Comparison of ENCODE assay signal across 13 cellular contexts in genomic region chr20:2687514-2687913, GRCh38. TPM values are rescaled to one million over a fixed set of nuclear protein-coding genes. Genes with fewer than 3 reads are reported as not detected.
DNase-seq lines count a peak whose midpoint lies in the region; ATAC-seq, FAIRE-seq and TF ChIP-seq lines count a peak whose summit lies in the region.
"Had no signal": no experiment of that assay in that cellular context is flagged by ENCODE, and none has a peak within 500 bp of the region (broad histone marks: within the 10 kb centered on the region; RNA-seq: fewer than 3 reads in every experiment).

No MANE protein-coding gene starts in this region.

- intact Hi-C loops in activated CD8-positive, alpha-beta T cell treated with anti-CD3 and anti-CD28 coated beads for 36 hours (cut with micrococcal nuclease), result loop anchor here (10.0 kb wide), 1 partner anchor 167 kb away; no protein-coding TSS in a partner anchor
- intact Hi-C loops in K562 (cut with micrococcal nuclease), result loop anchor here (5.0 kb wide), 1 partner anchor 165 kb away; no protein-coding TSS in a partner anchor

- peaks cover 35% of the 10 kb centered on the region for H3K4me1 Mint-ChIP-seq in activated CD8-positive, alpha-beta T cell treated with anti-CD3 and anti-CD28 coated beads, Interleukin-2, amount 10 ng/mL, durations not matched to agents 7 days and 5 days (ENCODE audit: low read depth)
- H3K4me1 Mint-ChIP-seq in activated CD8-positive, alpha-beta T cell treated with anti-CD3 and anti-CD28 coated beads for 36 hours (ENCODE audit: low read depth), result peaks cover 22% of the 10 kb centered on the region

- peaks cover 3% of the 10 kb centered on the region for H3K36me3 Mint-ChIP-seq in activated CD8-positive, alpha-beta T cell treated with anti-CD3 and anti-CD28 coated beads, Interleukin-2, amount 10 ng/mL, durations not matched to agents 7 days and 5 days (ENCODE audit: low read depth)
- no peaks in the 10 kb centered on the region for H3K36me3 Mint-ChIP-seq in activated CD8-positive, alpha-beta T cell treated with anti-CD3 and anti-CD28 coated beads for 36 hours (ENCODE audit: low read depth)
- H3K36me3 Mint-ChIP-seq: CD4-positive, CD25-positive, alpha-beta regulatory T cell had no signal

- H3K27ac ChIP-seq in K562 (ENCODE audit: extremely low read depth, low read depth, low read length) (no peak overlapping the region), osteoblast (ENCODE audit: low read depth, low read length) (no peak overlapping the region)
- H3K27ac ChIP-seq: ascending aorta, neutrophil, thoracic aorta had no signal

- TF ChIP-seq CTCF in activated CD8-positive, alpha-beta T cell treated with anti-CD3 and anti-CD28 coated beads for 36 hours (IDR thresholded peaks at IDR 0.05), result no peak
- TF ChIP-seq CTCF in K562 (IDR thresholded peaks at IDR 0.05 in 2 of 3, conservative IDR thresholded peaks at IDR 0.05 in 1 of 3; ENCODE audit: insufficient read depth in 2 of 3, low read depth in 1 of 3, low read length in 3 of 3) (no peak), osteoblast (IDR thresholded peaks at IDR 0.05; ENCODE audit: extremely low read depth, low read depth, low read length) (no peak)

- DNase-seq in activated CD8-positive, alpha-beta T cell treated with anti-CD3 and anti-CD28 coated beads, Interleukin-2, amount 10 ng/mL, durations not matched to agents 7 days and 5 days, result no peak
- no peak for DNase-seq in activated CD8-positive, alpha-beta T cell treated with anti-CD3 and anti-CD28 coated beads for 36 hours
- DNase-seq in HEK293T (ENCODE audit: extremely low spot score) (no peak), K562 (ENCODE audit: extremely low read depth in 1 of 4, low spot score in 3 of 4) (no peak), osteoblast (ENCODE audit: insufficient read length, low spot score, missing footprints) (no peak), islet precursor cell (no peak)

- no peaks in the 10 kb centered on the region for H3K9me3 Mint-ChIP-seq in activated CD8-positive, alpha-beta T cell treated with anti-CD3 and anti-CD28 coated beads, Interleukin-2, amount 10 ng/mL, durations not matched to agents 7 days and 5 days (ENCODE audit: insufficient read depth)
- peaks cover 2% of the 10 kb centered on the region for H3K9me3 Mint-ChIP-seq in activated CD8-positive, alpha-beta T cell treated with anti-CD3 and anti-CD28 coated beads for 36 hours
- H3K9me3 Mint-ChIP-seq: CD4-positive, CD25-positive, alpha-beta regulatory T cell; WTC11 had no signal

- no peak for FAIRE-seq in K562 (lab: Jason Lieb, UNC)

- POLR2A ChIA-PET in activated CD8-positive, alpha-beta T cell treated with anti-CD3 and anti-CD28 coated beads, Interleukin-2, amount 10 ng/mL, durations not matched to agents 7 days and 5 days (lab: Charles Lee), result interaction anchor here (1.2 to 1.9 kb wide), 2 partner anchors 54 to 153 kb away, joined by 5 to 9 read pairs; partner anchors contain the start of genes PCED1A and VPS16
- POLR2A ChIA-PET in activated CD8-positive, alpha-beta T cell treated with anti-CD3 and anti-CD28 coated beads for 36 hours (lab: Charles Lee), result interaction anchor here (1.0 to 1.5 kb wide), 5 partner anchors 34 to 186 kb away, joined by 3 to 6 read pairs (median 5); partner anchors contain the start of genes NOP56 and PTPRA
- POLR2A ChIA-PET in HEK293T (lab: Yijun Ruan, JAX) (interaction anchor here (1.6 kb wide), 1 partner anchor 35 kb away, joined by 6 read pairs; the partner anchor contains the start of gene NOP56), K562 (lab: Yijun Ruan, JAX) (no interaction called here)

- no peaks in the 10 kb centered on the region for H4K20me1 ChIP-seq in K562 (replicated peaks; ENCODE audit: control insufficient read depth, insufficient read depth, low read length)
- H4K20me1 ChIP-seq in osteoblast (ENCODE audit: insufficient read depth, low read length), result no peaks in the 10 kb centered on the region

- H3K4me3 ChIP-seq in K562, result no peak overlapping the region
- H3K4me3 ChIP-seq in osteoblast (ENCODE audit: insufficient read depth, low read length), result no peak overlapping the region
- H3K4me3 ChIP-seq: ascending aorta, thoracic aorta had no signal

- no peak for ATAC-seq in activated CD8-positive, alpha-beta T cell treated with anti-CD3 and anti-CD28 coated beads, Interleukin-2, amount 10 ng/mL, durations not matched to agents 7 days and 5 days
- ATAC-seq in activated CD8-positive, alpha-beta T cell treated with anti-CD3 and anti-CD28 coated beads for 36 hours, result no peak
- ATAC-seq in K562 (no peak), HG03432 (IDR thresholded peaks at IDR 0.05; ENCODE audit: unreplicated experiment) (no peak), GM21717 (IDR thresholded peaks at IDR 0.05; ENCODE audit: unreplicated experiment) (no peak)

- in situ Hi-C loops in K562 (cut with MboI), result loop anchor here (5.0 kb wide), 1 partner anchor 165 kb away; no protein-coding TSS in a partner anchor

- WGBS in K562 (ENCODE audit: insufficient coverage, low coverage, missing lambda C conversion rate), result 20% methylated on average over 6 of the region's 6 CpGs

- H3K4me1 ChIP-seq in K562 (replicated peaks in 1 of 2; ENCODE audit: control insufficient read depth in 2 of 2, insufficient read depth in 2 of 2, low read length in 2 of 2), result peaks cover 0 to 6% of the 10 kb centered on the region in 2 experiments; a peak in 3 of 5 replicates
- H3K4me1 ChIP-seq in osteoblast (ENCODE audit: insufficient read depth, low read length), result no peaks in the 10 kb centered on the region
- H3K4me1 ChIP-seq: ascending aorta had no signal

- peaks cover 40% of the 10 kb centered on the region for H3K27me3 Mint-ChIP-seq in activated CD8-positive, alpha-beta T cell treated with anti-CD3 and anti-CD28 coated beads, Interleukin-2, amount 10 ng/mL, durations not matched to agents 7 days and 5 days (ENCODE audit: low read depth)
- peaks cover 35% of the 10 kb centered on the region for H3K27me3 Mint-ChIP-seq in activated CD8-positive, alpha-beta T cell treated with anti-CD3 and anti-CD28 coated beads for 36 hours

- peak overlapping the region; percentile 46 for H3K4me3 Mint-ChIP-seq in activated CD8-positive, alpha-beta T cell treated with anti-CD3 and anti-CD28 coated beads, Interleukin-2, amount 10 ng/mL, durations not matched to agents 7 days and 5 days
- H3K4me3 Mint-ChIP-seq in activated CD8-positive, alpha-beta T cell treated with anti-CD3 and anti-CD28 coated beads for 36 hours, result no peak overlapping the region

- H3K36me3 ChIP-seq in K562 (ENCODE audit: control insufficient read depth, insufficient read depth, low read length) (no peaks in the 10 kb centered on the region), osteoblast (ENCODE audit: insufficient read depth, low read length) (no peaks in the 10 kb centered on the region)
- H3K36me3 ChIP-seq: ascending aorta, neutrophil, thoracic aorta had no signal

- no peak for TF ChIP-seq EP300 in K562 (IDR thresholded peaks at IDR 0.05; ENCODE audit: low read length)

- no peak for TF ChIP-seq RAD21 in K562 (CRISPR knock-in tag; conservative IDR thresholded peaks at IDR 0.05 in 1 of 2, IDR thresholded peaks at IDR 0.05 in 1 of 2)

- TF ChIP-seq POLR2A in K562 (conservative IDR thresholded peaks at IDR 0.05), result no peak

- H3K9ac ChIP-seq in K562 (ENCODE audit: insufficient read depth in 1 of 2, low read depth in 2 of 2, low read length in 2 of 2), result no peak overlapping the region

- H3K9me3 ChIP-seq in K562 (replicated peaks; ENCODE audit: control insufficient read depth, insufficient read depth, low read depth, low read length), result no peaks in the 10 kb centered on the region
- no peaks in the 10 kb centered on the region for H3K9me3 ChIP-seq in osteoblast (ENCODE audit: low read depth, low read length)
- H3K9me3 ChIP-seq: ascending aorta, neutrophil, thoracic aorta had no signal

- H3K9me1 ChIP-seq in K562 (ENCODE audit: control insufficient read depth, insufficient read depth, low read length), result no peaks in the 10 kb centered on the region

- CTCF ChIA-PET in activated CD8-positive, alpha-beta T cell treated with anti-CD3 and anti-CD28 coated beads, Interleukin-2, amount 10 ng/mL, durations not matched to agents 7 days and 5 days (lab: Charles Lee), result interaction anchor here (0.7 to 7.0 kb wide), 19 partner anchors 9 to 327 kb away, joined by 3 to 140 read pairs (median 4); partner anchors contain the start of gene NOP56
- CTCF ChIA-PET in activated CD8-positive, alpha-beta T cell treated with anti-CD3 and anti-CD28 coated beads for 36 hours (lab: Charles Lee), result interaction anchor here (0.8 to 9.7 kb wide), 20 partner anchors 11 to 296 kb away, joined by 3 to 110 read pairs (median 6); no protein-coding TSS in a partner anchor
- CTCF ChIA-PET in HEK293T (lab: Yijun Ruan, JAX) (interaction anchor here (0.6 to 1.8 kb wide), 6 partner anchors 13 to 492 kb away, joined by 3 to 6 read pairs (median 4); no protein-coding TSS in a partner anchor), K562 (lab: Yijun Ruan, JAX; ENCODE audit: low intra/inter-chr PET ratio) (interaction anchor here (1.2 kb wide), 1 partner anchor 55 kb away, joined by 4 read pairs; no protein-coding TSS in a partner anchor)

- H3K4me2 ChIP-seq in K562 (ENCODE audit: insufficient read depth, low read length) (no peak overlapping the region; the same call in 1 of the 2 replicates), osteoblast (ENCODE audit: insufficient read depth, low read length) (peak overlapping the region; percentile 20)

- H3K27me3 ChIP-seq in K562 (ENCODE audit: control insufficient read depth in 2 of 2, insufficient read depth in 2 of 2, low read length in 2 of 2), result peaks cover 6 to 28% of the 10 kb centered on the region in 2 experiments; a peak in 4 of 5 replicates
- peaks cover 38% of the 10 kb centered on the region for H3K27me3 ChIP-seq in osteoblast (ENCODE audit: insufficient read depth, low read length)
- H3K27me3 ChIP-seq: ascending aorta had no signal

- H3K27ac Mint-ChIP-seq in activated CD8-positive, alpha-beta T cell treated with anti-CD3 and anti-CD28 coated beads, Interleukin-2, amount 10 ng/mL, durations not matched to agents 7 days and 5 days, result no peak overlapping the region
- H3K27ac Mint-ChIP-seq in activated CD8-positive, alpha-beta T cell treated with anti-CD3 and anti-CD28 coated beads for 36 hours, result no peak overlapping the region
- H3K27ac Mint-ChIP-seq: WTC11 had no signal

- H3K79me2 ChIP-seq in K562 (ENCODE audit: control insufficient read depth, insufficient read depth, low read length) (no peaks in the 10 kb centered on the region), osteoblast (ENCODE audit: insufficient read depth, low read length) (no peaks in the 10 kb centered on the region)

- H2AFZ ChIP-seq in K562 (ENCODE audit: low read depth, low read length) (peak overlapping the region; percentile 85), osteoblast (ENCODE audit: low read length) (peak overlapping the region; percentile 53)

- BruUV-seq in K562 (replicated peaks; lab: Mats Ljungman, UMichigan), result no TSS peak

RNA-seq across cellular contexts. Expression of gene EBF4, which starts 5.1 kb away (rescaled TPM):
- total RNA-seq in activated CD8-positive, alpha-beta T cell treated with anti-CD3 and anti-CD28 coated beads, Interleukin-2, amount 10 ng/mL, durations not matched to agents 7 days and 5 days, result not detected
- 1 to 10 TPM; 1.1 to 1.2 TPM for total RNA-seq in activated CD8-positive, alpha-beta T cell treated with anti-CD3 and anti-CD28 coated beads for 36 hours
- total RNA-seq in K562 (2011; cell fraction: chromatin; rRNA removed; ENCODE audit: low replicate concordance), result 0.25 and 0.62 TPM in 2 replicates
- total RNA-seq in K562 (2011; cell fraction: nucleolus; rRNA removed), result 0.17 and 0.39 TPM in 2 replicates
- total RNA-seq in K562 (2011; cell fraction: nucleoplasm; rRNA removed), result not detected in 2 replicates
- total RNA-seq in K562 (2014; rRNA removed) (0.09 TPM in 1 of 2 replicates, not detected in the other), K562 (2014; rRNA removed; fragmentation: Illumina TruSeq; extraction: Trizol) (not detected in 2 replicates), K562 (2015; rRNA removed; fragmentation: Illumina TruSeq; extraction: Trizol) (not detected in 2 replicates), K562 (2021) (not detected in 2 replicates), osteoblast (under 0.01 and 0.29 TPM in 2 replicates)
- polyA plus RNA-seq in K562 (2011; rRNA removed) (0.04 TPM in 1 of 2 replicates, not detected in the other), K562 (2014; fragmentation: Illumina TruSeq; extraction: Trizol) (not detected in 2 replicates), K562 (2014; fragmentation: Nextera tagmentation; extraction: Ambion mirVana) (not detected), K562 (2014; rRNA removed) (not detected in 2 replicates)
- polyA plus RNA-seq in K562 (2011; cell fraction: cytosol; rRNA removed), result 0.03 and 0.16 TPM in 2 replicates
- 0.21 and 0.34 TPM in 2 replicates for polyA plus RNA-seq in K562 (2011; cell fraction: nucleus; rRNA removed)
- polyA plus RNA-seq in K562 (2012), result 0.32 TPM in 1 of 2 replicates, not detected in the other
- not detected in 2 replicates for polyA minus RNA-seq in K562 (2011; rRNA and poly(A)+ RNA removed)
- not detected in 2 replicates for polyA minus RNA-seq in K562 (2011; cell fraction: cytosol; rRNA and poly(A)+ RNA removed)
- polyA minus RNA-seq in K562 (2011; cell fraction: nucleus; rRNA and poly(A)+ RNA removed), result 0.22 TPM in 1 of 2 replicates, not detected in the other

RNA-seq across cellular contexts. Expression of gene IDH3B, which starts 23.5 kb away (rescaled TPM):
- total RNA-seq in activated CD8-positive, alpha-beta T cell treated with anti-CD3 and anti-CD28 coated beads, Interleukin-2, amount 10 ng/mL, durations not matched to agents 7 days and 5 days, result 100 to 1,000 TPM in 1 of 2 experiments, 10 to 100 TPM in 1; 99.6 to 100 TPM
- total RNA-seq in activated CD8-positive, alpha-beta T cell treated with anti-CD3 and anti-CD28 coated beads for 36 hours, result 100 to 1,000 TPM; 109 to 114 TPM
- total RNA-seq in K562 (2011; cell fraction: chromatin; rRNA removed; ENCODE audit: low replicate concordance), result 210 and 456 TPM in 2 replicates
- total RNA-seq in K562 (2011; cell fraction: nucleolus; rRNA removed), result 264 and 268 TPM in 2 replicates
- total RNA-seq in K562 (2011; cell fraction: nucleoplasm; rRNA removed), result 232 and 256 TPM in 2 replicates
- total RNA-seq in K562 (2014; rRNA removed), result 168 and 199 TPM in 2 replicates
- 122 and 130 TPM in 2 replicates for total RNA-seq in K562 (2014; rRNA removed; fragmentation: Illumina TruSeq; extraction: Trizol)
- 130 and 133 TPM in 2 replicates for total RNA-seq in K562 (2015; rRNA removed; fragmentation: Illumina TruSeq; extraction: Trizol)
- 148 and 157 TPM in 2 replicates for total RNA-seq in K562 (2021)
- 224 and 343 TPM in 2 replicates for polyA plus RNA-seq in K562 (2011; rRNA removed)
- 241 and 417 TPM in 2 replicates for polyA plus RNA-seq in K562 (2011; cell fraction: cytosol; rRNA removed)
- polyA plus RNA-seq in K562 (2011; cell fraction: nucleus; rRNA removed), result 535 and 1,075 TPM in 2 replicates
- polyA plus RNA-seq in K562 (2012), result 97.1 and 153 TPM in 2 replicates
- 151 and 155 TPM in 2 replicates for polyA plus RNA-seq in K562 (2014; fragmentation: Illumina TruSeq; extraction: Trizol)
- polyA plus RNA-seq in K562 (2014; fragmentation: Nextera tagmentation; extraction: Ambion mirVana), result 10 to 100 TPM; 91.7 to 92.3 TPM
- 196 and 222 TPM in 2 replicates for polyA plus RNA-seq in K562 (2014; rRNA removed)
- 242 and 358 TPM in 2 replicates for polyA minus RNA-seq in K562 (2011; rRNA and poly(A)+ RNA removed)
- polyA minus RNA-seq in K562 (2011; cell fraction: cytosol; rRNA and poly(A)+ RNA removed), result 91.2 and 115 TPM in 2 replicates
- 85.5 and 190 TPM in 2 replicates for polyA minus RNA-seq in K562 (2011; cell fraction: nucleus; rRNA and poly(A)+ RNA removed)
- 67.5 and 71.7 TPM in 2 replicates for total RNA-seq in osteoblast

RNA-seq across cellular contexts. Expression of gene NOP56, which starts 35.1 kb away (rescaled TPM):
- total RNA-seq in activated CD8-positive, alpha-beta T cell treated with anti-CD3 and anti-CD28 coated beads, Interleukin-2, amount 10 ng/mL, durations not matched to agents 7 days and 5 days, result 100 to 1,000 TPM; 441 to 450 TPM
- 100 to 1,000 TPM; 587 to 596 TPM for total RNA-seq in activated CD8-positive, alpha-beta T cell treated with anti-CD3 and anti-CD28 coated beads for 36 hours
- 996 and 1,662 TPM in 2 replicates for total RNA-seq in K562 (2011; cell fraction: chromatin; rRNA removed; ENCODE audit: low replicate concordance)
- total RNA-seq in K562 (2011; cell fraction: nucleolus; rRNA removed), result 1,111 and 1,184 TPM in 2 replicates
- 825 and 908 TPM in 2 replicates for total RNA-seq in K562 (2011; cell fraction: nucleoplasm; rRNA removed)
- 528 and 570 TPM in 2 replicates for total RNA-seq in K562 (2014; rRNA removed)
- 581 and 590 TPM in 2 replicates for total RNA-seq in K562 (2014; rRNA removed; fragmentation: Illumina TruSeq; extraction: Trizol)
- 631 and 697 TPM in 2 replicates for total RNA-seq in K562 (2015; rRNA removed; fragmentation: Illumina TruSeq; extraction: Trizol)
- 393 and 397 TPM in 2 replicates for total RNA-seq in K562 (2021)
- 376 and 404 TPM in 2 replicates for polyA plus RNA-seq in K562 (2011; rRNA removed)
- 226 and 291 TPM in 2 replicates for polyA plus RNA-seq in K562 (2011; cell fraction: cytosol; rRNA removed)
- polyA plus RNA-seq in K562 (2011; cell fraction: nucleus; rRNA removed), result 1,530 and 1,680 TPM in 2 replicates
- polyA plus RNA-seq in K562 (2012), result 190 and 399 TPM in 2 replicates
- 441 and 482 TPM in 2 replicates for polyA plus RNA-seq in K562 (2014; fragmentation: Illumina TruSeq; extraction: Trizol)
- polyA plus RNA-seq in K562 (2014; fragmentation: Nextera tagmentation; extraction: Ambion mirVana), result 100 to 1,000 TPM; 295 to 439 TPM
- polyA plus RNA-seq in K562 (2014; rRNA removed), result 427 and 428 TPM in 2 replicates
- 583 and 607 TPM in 2 replicates for polyA minus RNA-seq in K562 (2011; rRNA and poly(A)+ RNA removed)
- polyA minus RNA-seq in K562 (2011; cell fraction: cytosol; rRNA and poly(A)+ RNA removed), result 235 and 353 TPM in 2 replicates
- polyA minus RNA-seq in K562 (2011; cell fraction: nucleus; rRNA and poly(A)+ RNA removed), result 490 and 782 TPM in 2 replicates
- total RNA-seq in osteoblast, result 86.0 and 91.2 TPM in 2 replicates
